ENCODE assay signal across 34 cellular contexts in genomic region chr2:8395718-8396117, GRCh38.
"Had no signal": no experiment of that assay in that cellular context is flagged by ENCODE, and none has a peak within 500 bp of the region (broad histone marks: within the 10 kb centered on the region; RNA-seq: fewer than 3 reads in every experiment).

No MANE protein-coding gene starts in this region.

- H3K36me3 ChIP-seq: ascending aorta, breast epithelium, cardiac muscle cell, gastrocnemius medialis, heart left ventricle, WERI-Rb-1 had no signal

- H3K36me3 Mint-ChIP-seq: activated naive CD4-positive, alpha-beta T cell treated with anti-CD3 and anti-CD28 coated beads, Interleukin-2, amount 10 ng/mL, durations not matched to agents 7 days and 5 days; brain had no signal

- H3K4me1 ChIP-seq: ascending aorta, breast epithelium, foreskin keratinocyte, gastrocnemius medialis, heart left ventricle had no signal

- ATAC-seq: activated CD4-positive, CD25-positive, alpha-beta regulatory T cell treated with anti-CD3 and anti-CD28 coated beads, Interleukin-2, amount 50 U/mL, for 24 hours; activated CD8-positive, alpha-beta memory T cell treated with anti-CD3 and anti-CD28 coated beads, Interleukin-2, amount 10 ng/mL, durations not matched to agents 7 days and 5 days; activated naive CD4-positive, alpha-beta T cell treated with anti-CD3 and anti-CD28 coated beads, Interleukin-2, amount 50 U/mL, for 72 hours; activated T-cell treated with anti-CD3 and anti-CD28 coated beads, Interleukin-2, amount 50 U/mL, for 72 hours; esophagus mucosa; foreskin keratinocyte; gastrocnemius medialis; heart left ventricle; T-helper 17 cell had no signal

- H3K4me1 Mint-ChIP-seq: activated B cell treated with CpG ODN at 0.5 μM for 24 hours; activated naive CD4-positive, alpha-beta T cell treated with anti-CD3 and anti-CD28 coated beads, Interleukin-2, amount 10 ng/mL, durations not matched to agents 7 days and 5 days; brain had no signal

- DNase-seq: activated B cell treated with CpG ODN at 0.5 μM for 24 hours; activated CD4-positive, alpha-beta memory T cell treated with anti-CD3 and anti-CD28 coated beads, Interleukin-2, amount 10 ng/mL, durations not matched to agents 7 days and 5 days; activated CD4-positive, alpha-beta T cell treated with anti-CD3 and anti-CD28 coated beads for 48 hours; activated CD4-positive, alpha-beta T cell treated with anti-CD3 and anti-CD28 coated beads, Interleukin-2, amount 50 U/mL, for 4 hours; activated CD8-positive, alpha-beta memory T cell treated with anti-CD3 and anti-CD28 coated beads, Interleukin-2, amount 10 ng/mL, durations not matched to agents 7 days and 5 days; activated CD8-positive, alpha-beta memory T cell treated with anti-CD3 and anti-CD28 coated beads, Interleukin-2, amount 50 U/mL, for 4 hours; activated effector memory CD4-positive, alpha-beta T cell treated with anti-CD3 and anti-CD28 coated beads, Interleukin-2, amount 50 U/mL, for 16 hours; activated naive CD4-positive, alpha-beta T cell; activated naive CD4-positive, alpha-beta T cell treated with anti-CD3 and anti-CD28 coated beads, Interleukin-2, amount 10 ng/mL, durations not matched to agents 7 days and 5 days; activated naive CD8-positive, alpha-beta T cell treated with anti-CD3 and anti-CD28 coated beads, Interleukin-2, amount 10 ng/mL, durations not matched to agents 7 days and 5 days; activated T-cell treated with anti-CD3 and anti-CD28 coated beads, Interleukin-2, amount 50 U/mL, for 1 hour; activated T-cell treated with anti-CD3 and anti-CD28 coated beads, Interleukin-2, amount 50 U/mL, for 72 hours; central memory CD4-positive, alpha-beta T cell; dorsolateral prefrontal cortex; effector memory CD4-positive, alpha-beta T cell; endodermal cell; foreskin keratinocyte; gastrocnemius medialis; glutamatergic neuron; heart left ventricle; T-helper 1 cell; T-helper 17 cell; T1000; WERI-Rb-1 had no signal

- H3K27ac Mint-ChIP-seq: activated B cell treated with CpG ODN at 0.5 μM for 24 hours; activated CD4-positive, alpha-beta memory T cell treated with anti-CD3 and anti-CD28 coated beads, Interleukin-2, amount 10 ng/mL, durations not matched to agents 7 days and 5 days; activated CD8-positive, alpha-beta memory T cell treated with anti-CD3 and anti-CD28 coated beads, Interleukin-2, amount 10 ng/mL, durations not matched to agents 7 days and 5 days; activated naive CD4-positive, alpha-beta T cell treated with anti-CD3 and anti-CD28 coated beads, Interleukin-2, amount 10 ng/mL, durations not matched to agents 7 days and 5 days; activated naive CD8-positive, alpha-beta T cell treated with anti-CD3 and anti-CD28 coated beads, Interleukin-2, amount 10 ng/mL, durations not matched to agents 7 days and 5 days; activated T-cell treated with anti-CD3 and anti-CD28 coated beads, Interleukin-2, amount 50 U/mL, for 72 hours; brain; dendritic cell treated with granulocyte-macrophage colony-stimulating factor and Interleukin-4, amounts not matched to agents 40 ng/mL and 50 ng/mL, for 4 days; endodermal cell; T-helper 17 cell; T-helper 2 cell treated with Interferon-gamma antibody and Interleukin-4, amounts not matched to agents 5 μg/mL and 100 μg/mL, for 36 hours had no signal

- H3K27ac ChIP-seq: ascending aorta, breast epithelium, cardiac muscle cell, coronary artery, dorsolateral prefrontal cortex, foreskin keratinocyte, gastrocnemius medialis, heart left ventricle, WERI-Rb-1 had no signal

- H3K4me3 ChIP-seq: ascending aorta, breast epithelium, cardiac muscle cell, coronary artery, dorsolateral prefrontal cortex, gastrocnemius medialis, heart left ventricle had no signal

- H3K4me3 Mint-ChIP-seq: activated B cell treated with CpG ODN at 0.5 μM for 24 hours; activated CD4-positive, alpha-beta memory T cell treated with anti-CD3 and anti-CD28 coated beads, Interleukin-2, amount 10 ng/mL, durations not matched to agents 7 days and 5 days; activated CD8-positive, alpha-beta memory T cell treated with anti-CD3 and anti-CD28 coated beads, Interleukin-2, amount 10 ng/mL, durations not matched to agents 7 days and 5 days; activated naive CD4-positive, alpha-beta T cell treated with anti-CD3 and anti-CD28 coated beads, Interleukin-2, amount 10 ng/mL, durations not matched to agents 7 days and 5 days; activated naive CD8-positive, alpha-beta T cell treated with anti-CD3 and anti-CD28 coated beads, Interleukin-2, amount 10 ng/mL, durations not matched to agents 7 days and 5 days; activated T-cell treated with anti-CD3 and anti-CD28 coated beads, Interleukin-2, amount 50 U/mL, for 72 hours; brain; dendritic cell treated with granulocyte-macrophage colony-stimulating factor and Interleukin-4, amounts not matched to agents 40 ng/mL and 50 ng/mL, for 4 days; endodermal cell; T-helper 17 cell; T-helper 2 cell treated with Interferon-gamma antibody and Interleukin-4, amounts not matched to agents 5 μg/mL and 100 μg/mL, for 36 hours had no signal

- H3K9me3 Mint-ChIP-seq: activated B cell treated with CpG ODN at 0.5 μM for 24 hours; dendritic cell treated with granulocyte-macrophage colony-stimulating factor and Interleukin-4, amounts not matched to agents 40 ng/mL and 50 ng/mL, for 4 days; endodermal cell had no signal

- H3K27me3 ChIP-seq: ascending aorta, breast epithelium, cardiac muscle cell, dorsolateral prefrontal cortex, foreskin keratinocyte, gastrocnemius medialis, heart left ventricle had no signal

- H3K27me3 Mint-ChIP-seq: activated CD4-positive, alpha-beta memory T cell treated with anti-CD3 and anti-CD28 coated beads, Interleukin-2, amount 10 ng/mL, durations not matched to agents 7 days and 5 days; activated CD8-positive, alpha-beta memory T cell treated with anti-CD3 and anti-CD28 coated beads, Interleukin-2, amount 10 ng/mL, durations not matched to agents 7 days and 5 days; T-helper 17 cell had no signal

- H3K9me3 ChIP-seq: ascending aorta, breast epithelium, gastrocnemius medialis, heart left ventricle had no signal
